ENCODE assay signal across 25 cellular contexts in genomic region chr1:40265298-40265697, GRCh38. TPM values are rescaled to one million over a fixed set of nuclear protein-coding genes. Genes with fewer than 3 reads are reported as not detected.
DNase-seq lines count a peak whose midpoint lies in the region; ATAC-seq, FAIRE-seq and TF ChIP-seq lines count a peak whose summit lies in the region.
"Had no signal": no experiment of that assay in that cellular context is flagged by ENCODE, and none has a peak within 500 bp of the region (broad histone marks: within the 10 kb centered on the region; RNA-seq: fewer than 3 reads in every experiment).

No MANE protein-coding gene starts in this region.

- H3K9me3 ChIP-seq in HEK293 (ENCODE audit: control insufficient read depth, insufficient read depth, low read depth, low read length) (no peaks in the 10 kb centered on the region), K562 (replicated peaks; ENCODE audit: control insufficient read depth, insufficient read depth, low read depth, low read length) (no peaks in the 10 kb centered on the region), skeletal muscle tissue (ENCODE audit: control insufficient read depth in 3 of 3, low read length in 3 of 3) (no peaks in the 10 kb centered on the region)
- H3K9me3 ChIP-seq: MG63 had no signal

- no peaks in the 10 kb centered on the region for H4K20me1 ChIP-seq in K562 (replicated peaks; ENCODE audit: control insufficient read depth, insufficient read depth, low read length)

- peaks cover 48% of the 10 kb centered on the region for H3K36me3 Mint-ChIP-seq in activated CD8-positive, alpha-beta T cell treated with anti-CD3 and anti-CD28 coated beads for 36 hours (ENCODE audit: low read depth)
- peaks cover 45% of the 10 kb centered on the region for H3K36me3 Mint-ChIP-seq in activated CD8-positive, alpha-beta T cell treated with anti-CD3 and anti-CD28 coated beads, Interleukin-2, amount 10 ng/mL, durations not matched to agents 7 days and 5 days (ENCODE audit: low read depth)

- no peaks in the 10 kb centered on the region for H3K9me1 ChIP-seq in K562 (ENCODE audit: control insufficient read depth, insufficient read depth, low read length)

- peaks cover 50% of the 10 kb centered on the region for H3K4me1 Mint-ChIP-seq in activated CD8-positive, alpha-beta T cell treated with anti-CD3 and anti-CD28 coated beads for 36 hours (ENCODE audit: low read depth)
- peaks cover 26% of the 10 kb centered on the region for H3K4me1 Mint-ChIP-seq in activated CD8-positive, alpha-beta T cell treated with anti-CD3 and anti-CD28 coated beads, Interleukin-2, amount 10 ng/mL, durations not matched to agents 7 days and 5 days (ENCODE audit: low read depth)
- H3K4me1 Mint-ChIP-seq: GM23338, H9 had no signal

- H3K9me3 Mint-ChIP-seq in activated CD8-positive, alpha-beta T cell treated with anti-CD3 and anti-CD28 coated beads for 36 hours, result no peaks in the 10 kb centered on the region
- no peaks in the 10 kb centered on the region for H3K9me3 Mint-ChIP-seq in activated CD8-positive, alpha-beta T cell treated with anti-CD3 and anti-CD28 coated beads, Interleukin-2, amount 10 ng/mL, durations not matched to agents 7 days and 5 days (ENCODE audit: insufficient read depth)
- H3K9me3 Mint-ChIP-seq: CD4-positive, alpha-beta memory T cell; GM23338; H9; HFFc6 had no signal

- ATAC-seq in activated CD8-positive, alpha-beta T cell treated with anti-CD3 and anti-CD28 coated beads for 36 hours, result no peak
- no peak for ATAC-seq in activated CD8-positive, alpha-beta T cell treated with anti-CD3 and anti-CD28 coated beads, Interleukin-2, amount 10 ng/mL, durations not matched to agents 7 days and 5 days
- no peak for ATAC-seq in K562
- ATAC-seq in sciatic nerve, result no peak
- ATAC-seq: GM23338 had no signal

- no peak for DNase-seq in activated CD8-positive, alpha-beta T cell treated with anti-CD3 and anti-CD28 coated beads for 36 hours
- no peak for DNase-seq in activated CD8-positive, alpha-beta T cell treated with anti-CD3 and anti-CD28 coated beads, Interleukin-2, amount 10 ng/mL, durations not matched to agents 7 days and 5 days
- DNase-seq in K562 (ENCODE audit: extremely low read depth in 1 of 4, low spot score in 3 of 4), result no peak
- DNase-seq in D721Med (ENCODE audit: insufficient read length, low spot score), result no peak
- no peak for DNase-seq in epidermal melanocyte (ENCODE audit: insufficient read length, low spot score)
- DNase-seq in sciatic nerve (ENCODE audit: low spot score), result no peak
- DNase-seq: C1 segment of cervical spinal cord; CD4-positive, alpha-beta memory T cell; COR-L47; H9; HFFc6; KBM-7; MG63; NCI-H2029; NCI-H446; NCI-H526; SHP77 had no signal

- no peak for TF ChIP-seq POLR2A in K562 (conservative IDR thresholded peaks at IDR 0.05)

- H3K27ac ChIP-seq in HEK293 (ENCODE audit: extremely low read depth, low read depth, low read length), result no peak overlapping the region
- H3K27ac ChIP-seq in K562 (ENCODE audit: extremely low read depth, low read depth, low read length), result no peak overlapping the region
- H3K27ac ChIP-seq in skeletal muscle tissue (ENCODE audit: low read depth, low read length), result peak overlapping the region; percentile 28
- H3K27ac ChIP-seq: RWPE1 had no signal

- FAIRE-seq in K562 (lab: Jason Lieb, UNC) (no peak), D721Med (lab: Jason Lieb, UNC) (no peak)
- FAIRE-seq: A204.1 had no signal

- no peak for TF ChIP-seq CTCF in activated CD8-positive, alpha-beta T cell treated with anti-CD3 and anti-CD28 coated beads for 36 hours (IDR thresholded peaks at IDR 0.05)
- TF ChIP-seq CTCF in HEK293 (tag by site-specific recombination; IDR thresholded peaks at IDR 0.05) (no peak), K562 (IDR thresholded peaks at IDR 0.05 in 2 of 3, conservative IDR thresholded peaks at IDR 0.05 in 1 of 3; ENCODE audit: insufficient read depth in 2 of 3, low read depth in 1 of 3, low read length in 3 of 3) (no peak), D721Med (IDR thresholded peaks at IDR 0.05; ENCODE audit: insufficient read depth, missing control alignments) (no peak)

- intact Hi-C loops in activated CD8-positive, alpha-beta T cell treated with anti-CD3 and anti-CD28 coated beads for 36 hours (cut with micrococcal nuclease), result no loop called here
- intact Hi-C loops in K562 (cut with micrococcal nuclease), result no loop called here
- intact Hi-C loops in sciatic nerve (cut with DNase I), result no loop called here

- H3K4me1 ChIP-seq in HEK293 (ENCODE audit: control insufficient read depth, insufficient read depth, low read length) (no peaks in the 10 kb centered on the region), K562 (replicated peaks in 1 of 2; ENCODE audit: control insufficient read depth in 2 of 2, insufficient read depth in 2 of 2, low read length in 2 of 2) (no peaks in the 10 kb centered on the region), skeletal muscle tissue (ENCODE audit: control insufficient read depth in 3 of 3, insufficient read depth in 3 of 3, low read length in 3 of 3) (peaks cover 9 to 17% (median 14%) of the 10 kb centered on the region in 3 donors)

- BruUV-seq in K562 (replicated peaks; lab: Mats Ljungman, UMichigan), result no TSS peak

- H3K36me3 ChIP-seq in HEK293 (ENCODE audit: control insufficient read depth in 2 of 2, insufficient read depth in 1 of 2, low read length in 2 of 2), result peaks cover 51 to 93% of the 10 kb centered on the region in 2 experiments
- H3K36me3 ChIP-seq in K562 (ENCODE audit: control insufficient read depth, insufficient read depth, low read length), result peaks cover 94% of the 10 kb centered on the region
- peaks cover 9 to 35% (median 33%) of the 10 kb centered on the region in 3 donors for H3K36me3 ChIP-seq in skeletal muscle tissue (ENCODE audit: control insufficient read depth in 3 of 3, insufficient read depth in 3 of 3, low read length in 3 of 3)

- TF ChIP-seq EP300 in K562 (IDR thresholded peaks at IDR 0.05; ENCODE audit: low read length), result no peak

- H3K79me2 ChIP-seq in K562 (ENCODE audit: control insufficient read depth, insufficient read depth, low read length), result peaks cover 49% of the 10 kb centered on the region

- H3K4me3 ChIP-seq in HEK293 (ENCODE audit: low read depth, low read length) (no peak overlapping the region), K562 (no peak overlapping the region), skeletal muscle tissue (ENCODE audit: low read length in 3 of 3) (no peak overlapping the region)
- H3K4me3 ChIP-seq: GM23338, MG63 had no signal

- no peak overlapping the region for H3K4me3 Mint-ChIP-seq in activated CD8-positive, alpha-beta T cell treated with anti-CD3 and anti-CD28 coated beads for 36 hours
- H3K4me3 Mint-ChIP-seq in activated CD8-positive, alpha-beta T cell treated with anti-CD3 and anti-CD28 coated beads, Interleukin-2, amount 10 ng/mL, durations not matched to agents 7 days and 5 days, result no peak overlapping the region
- H3K4me3 Mint-ChIP-seq: CD4-positive, alpha-beta memory T cell; GM23338; H9; HFFc6 had no signal

- no peak overlapping the region for H3K4me2 ChIP-seq in K562 (ENCODE audit: insufficient read depth, low read length)
- H3K4me2 ChIP-seq: GM23338 had no signal

- no peaks in the 10 kb centered on the region for H3K27me3 Mint-ChIP-seq in activated CD8-positive, alpha-beta T cell treated with anti-CD3 and anti-CD28 coated beads for 36 hours
- H3K27me3 Mint-ChIP-seq in activated CD8-positive, alpha-beta T cell treated with anti-CD3 and anti-CD28 coated beads, Interleukin-2, amount 10 ng/mL, durations not matched to agents 7 days and 5 days (ENCODE audit: low read depth), result no peaks in the 10 kb centered on the region
- H3K27me3 Mint-ChIP-seq: CD4-positive, alpha-beta memory T cell had no signal

- no peak overlapping the region for H2AFZ ChIP-seq in K562 (ENCODE audit: low read depth, low read length)
- H2AFZ ChIP-seq: GM23338 had no signal

- H3K27me3 ChIP-seq in K562 (ENCODE audit: control insufficient read depth in 2 of 2, insufficient read depth in 2 of 2, low read length in 2 of 2), result no peaks in the 10 kb centered on the region
- no peaks in the 10 kb centered on the region for H3K27me3 ChIP-seq in skeletal muscle tissue (ENCODE audit: control insufficient read depth in 3 of 3, insufficient read depth in 3 of 3, low read length in 3 of 3)
- H3K27me3 ChIP-seq: MG63 had no signal

- peak overlapping the region; percentile 42 for H3K27ac Mint-ChIP-seq in activated CD8-positive, alpha-beta T cell treated with anti-CD3 and anti-CD28 coated beads for 36 hours
- H3K27ac Mint-ChIP-seq in activated CD8-positive, alpha-beta T cell treated with anti-CD3 and anti-CD28 coated beads, Interleukin-2, amount 10 ng/mL, durations not matched to agents 7 days and 5 days, result no peak overlapping the region
- H3K27ac Mint-ChIP-seq: GM23338, H9 had no signal

- POLR2A ChIA-PET in activated CD8-positive, alpha-beta T cell treated with anti-CD3 and anti-CD28 coated beads for 36 hours (lab: Charles Lee), result no interaction called here
- POLR2A ChIA-PET in activated CD8-positive, alpha-beta T cell treated with anti-CD3 and anti-CD28 coated beads, Interleukin-2, amount 10 ng/mL, durations not matched to agents 7 days and 5 days (lab: Charles Lee), result interaction anchor here (1.4 kb wide), 1 partner anchor 50 kb away, joined by 4 read pairs; no protein-coding TSS in a partner anchor
- POLR2A ChIA-PET in HEK293 (lab: Yijun Ruan, JAX) (no interaction called here), K562 (lab: Yijun Ruan, JAX) (no interaction called here)

- CTCF ChIA-PET in activated CD8-positive, alpha-beta T cell treated with anti-CD3 and anti-CD28 coated beads for 36 hours (lab: Charles Lee), result interaction anchor here (1.3 to 1.9 kb wide), 3 partner anchors 51 to 113 kb away, joined by 3 to 8 read pairs (median 5); partner anchors contain the start of gene COL9A2
- CTCF ChIA-PET in activated CD8-positive, alpha-beta T cell treated with anti-CD3 and anti-CD28 coated beads, Interleukin-2, amount 10 ng/mL, durations not matched to agents 7 days and 5 days (lab: Charles Lee), result interaction anchor here (1.0 to 2.2 kb wide), 4 partner anchors 24 to 112 kb away, joined by 3 to 9 read pairs (median 6); no protein-coding TSS in a partner anchor
- CTCF ChIA-PET in HEK293 (lab: Yijun Ruan, JAX), result no interaction called here
- CTCF ChIA-PET in K562 (lab: Yijun Ruan, JAX; ENCODE audit: low intra/inter-chr PET ratio), result no interaction called here

- no peak for TF ChIP-seq RAD21 in K562 (CRISPR knock-in tag; conservative IDR thresholded peaks at IDR 0.05 in 1 of 2, IDR thresholded peaks at IDR 0.05 in 1 of 2)

- H3K9ac ChIP-seq in K562 (ENCODE audit: insufficient read depth in 1 of 2, low read depth in 2 of 2, low read length in 2 of 2), result no peak overlapping the region
- H3K9ac ChIP-seq in skeletal muscle tissue (ENCODE audit: low read depth in 1 of 3, low read length in 3 of 3), result no peak overlapping the region

- in situ Hi-C loops in K562 (cut with MboI), result no loop called here

RNA-seq across cellular contexts. Expression of gene ZMPSTE24, which starts 7.3 kb away (rescaled TPM):
- total RNA-seq in activated CD8-positive, alpha-beta T cell treated with anti-CD3 and anti-CD28 coated beads for 36 hours, result 10 to 100 TPM; 20.1 to 21.2 TPM
- total RNA-seq in activated CD8-positive, alpha-beta T cell treated with anti-CD3 and anti-CD28 coated beads, Interleukin-2, amount 10 ng/mL, durations not matched to agents 7 days and 5 days, result 10 to 100 TPM; 28.9 to 29.8 TPM
- total RNA-seq in K562 (2011; cell fraction: chromatin; rRNA removed; ENCODE audit: low replicate concordance), result 31.5 and 69.9 TPM in 2 replicates
- total RNA-seq in K562 (2011; cell fraction: nucleolus; rRNA removed), result 36.2 and 41.8 TPM in 2 replicates
- total RNA-seq in K562 (2011; cell fraction: nucleoplasm; rRNA removed), result 53.6 and 61.9 TPM in 2 replicates
- total RNA-seq in K562 (2014; rRNA removed) (45.0 and 45.6 TPM in 2 replicates), K562 (2014; rRNA removed; fragmentation: Illumina TruSeq; extraction: Trizol) (74.4 and 86.4 TPM in 2 replicates), K562 (2015; rRNA removed; fragmentation: Illumina TruSeq; extraction: Trizol) (62.7 and 68.8 TPM in 2 replicates), K562 (2021) (51.2 and 53.3 TPM in 2 replicates), skeletal muscle tissue (33.4 TPM), sciatic nerve (30.7 TPM)
- polyA plus RNA-seq in K562 (2011; rRNA removed) (28.1 and 30.7 TPM in 2 replicates), K562 (2014; fragmentation: Illumina TruSeq; extraction: Trizol) (53.2 and 64.3 TPM in 2 replicates), K562 (2014; fragmentation: Nextera tagmentation; extraction: Ambion mirVana) (10 to 100 TPM; 73.5 to 75.9 TPM), K562 (2014; rRNA removed) (39.0 and 39.1 TPM in 2 replicates)
- 6.8 and 14.9 TPM in 2 replicates for polyA plus RNA-seq in K562 (2011; cell fraction: cytosol; rRNA removed)
- 7.0 and 8.9 TPM in 2 replicates for polyA plus RNA-seq in K562 (2011; cell fraction: nucleus; rRNA removed)
- 22.3 and 37.2 TPM in 2 replicates for polyA plus RNA-seq in K562 (2012)
- polyA minus RNA-seq in K562 (2011; rRNA and poly(A)+ RNA removed), result 41.5 and 48.6 TPM in 2 replicates
- 33.5 and 34.7 TPM in 2 replicates for polyA minus RNA-seq in K562 (2011; cell fraction: cytosol; rRNA and poly(A)+ RNA removed)
- 9.4 and 16.2 TPM in 2 replicates for polyA minus RNA-seq in K562 (2011; cell fraction: nucleus; rRNA and poly(A)+ RNA removed)

RNA-seq across cellular contexts. Expression of gene TMCO2, which starts 17.6 kb away (rescaled TPM):
- total RNA-seq in activated CD8-positive, alpha-beta T cell treated with anti-CD3 and anti-CD28 coated beads for 36 hours, result not detected
- total RNA-seq in activated CD8-positive, alpha-beta T cell treated with anti-CD3 and anti-CD28 coated beads, Interleukin-2, amount 10 ng/mL, durations not matched to agents 7 days and 5 days, result not detected
- total RNA-seq in K562 (2011; cell fraction: chromatin; rRNA removed; ENCODE audit: low replicate concordance), result not detected in 2 replicates
- not detected in 2 replicates for total RNA-seq in K562 (2011; cell fraction: nucleolus; rRNA removed)
- total RNA-seq in K562 (2011; cell fraction: nucleoplasm; rRNA removed), result not detected in 2 replicates
- total RNA-seq in K562 (2014; rRNA removed), result not detected in 2 replicates
- total RNA-seq in K562 (2014; rRNA removed; fragmentation: Illumina TruSeq; extraction: Trizol), result not detected in 2 replicates
- total RNA-seq in K562 (2015; rRNA removed; fragmentation: Illumina TruSeq; extraction: Trizol), result not detected in 2 replicates
- total RNA-seq in K562 (2021), result not detected in 2 replicates
- polyA plus RNA-seq in K562 (2011; rRNA removed), result not detected in 2 replicates
- not detected in 2 replicates for polyA plus RNA-seq in K562 (2011; cell fraction: cytosol; rRNA removed)
- polyA plus RNA-seq in K562 (2011; cell fraction: nucleus; rRNA removed), result not detected in 2 replicates
- polyA plus RNA-seq in K562 (2012), result not detected in 2 replicates
- polyA plus RNA-seq in K562 (2014; fragmentation: Illumina TruSeq; extraction: Trizol), result not detected in 2 replicates
- not detected for polyA plus RNA-seq in K562 (2014; fragmentation: Nextera tagmentation; extraction: Ambion mirVana)
- polyA plus RNA-seq in K562 (2014; rRNA removed), result not detected in 2 replicates
- polyA minus RNA-seq in K562 (2011; rRNA and poly(A)+ RNA removed), result not detected in 2 replicates
- polyA minus RNA-seq in K562 (2011; cell fraction: cytosol; rRNA and poly(A)+ RNA removed), result not detected in 2 replicates
- not detected in 2 replicates for polyA minus RNA-seq in K562 (2011; cell fraction: nucleus; rRNA and poly(A)+ RNA removed)
- total RNA-seq in skeletal muscle tissue, result not detected
- not detected for total RNA-seq in sciatic nerve
- total RNA-seq: GM23338, H9, HFFc6, HT1080, LHCN-M2, SK-MEL-5 had no signal
- polyA plus RNA-seq: CD4-positive, alpha-beta memory T cell; GM23338 had no signal

RNA-seq across cellular contexts. Expression of gene COL9A2, which starts 51.8 kb away (rescaled TPM):
- 1 to 10 TPM; 4.3 to 5.4 TPM for total RNA-seq in activated CD8-positive, alpha-beta T cell treated with anti-CD3 and anti-CD28 coated beads for 36 hours
- total RNA-seq in activated CD8-positive, alpha-beta T cell treated with anti-CD3 and anti-CD28 coated beads, Interleukin-2, amount 10 ng/mL, durations not matched to agents 7 days and 5 days, result 1 to 10 TPM; 2.4 to 2.5 TPM
- total RNA-seq in K562 (2011; cell fraction: chromatin; rRNA removed; ENCODE audit: low replicate concordance), result 0.58 and 1.9 TPM in 2 replicates
- total RNA-seq in K562 (2011; cell fraction: nucleolus; rRNA removed), result 0.53 and 1.3 TPM in 2 replicates
- total RNA-seq in K562 (2011; cell fraction: nucleoplasm; rRNA removed), result 0.73 and 1.1 TPM in 2 replicates
- total RNA-seq in K562 (2014; rRNA removed) (0.90 and 0.95 TPM in 2 replicates), K562 (2014; rRNA removed; fragmentation: Illumina TruSeq; extraction: Trizol) (0.06 and 0.15 TPM in 2 replicates), K562 (2015; rRNA removed; fragmentation: Illumina TruSeq; extraction: Trizol) (0.60 and 0.72 TPM in 2 replicates), K562 (2021) (0.47 and 0.72 TPM in 2 replicates), skeletal muscle tissue (7.8 TPM), sciatic nerve (3.9 TPM)
- polyA plus RNA-seq in K562 (2011; rRNA removed) (0.31 and 0.45 TPM in 2 replicates), K562 (2014; fragmentation: Illumina TruSeq; extraction: Trizol) (0.24 and 0.54 TPM in 2 replicates), K562 (2014; fragmentation: Nextera tagmentation; extraction: Ambion mirVana) (under 1 TPM; 0.03 TPM), K562 (2014; rRNA removed) (1.5 and 2.2 TPM in 2 replicates)
- polyA plus RNA-seq in K562 (2011; cell fraction: cytosol; rRNA removed), result 0.46 and 0.47 TPM in 2 replicates
- 3.7 and 4.4 TPM in 2 replicates for polyA plus RNA-seq in K562 (2011; cell fraction: nucleus; rRNA removed)
- polyA plus RNA-seq in K562 (2012), result 0.78 and 3.8 TPM in 2 replicates
- polyA minus RNA-seq in K562 (2011; rRNA and poly(A)+ RNA removed), result 0.11 and 0.30 TPM in 2 replicates
- 1.6 TPM in 1 of 2 replicates, not detected in the other for polyA minus RNA-seq in K562 (2011; cell fraction: cytosol; rRNA and poly(A)+ RNA removed)
- 0.13 and 1.4 TPM in 2 replicates for polyA minus RNA-seq in K562 (2011; cell fraction: nucleus; rRNA and poly(A)+ RNA removed)
- total RNA-seq: LHCN-M2 had no signal

Comparison
In these comparisons a context has a peak if more than half of its experiments do, and no peak if none do; other contexts are left out.
1. CTCF ChIA-PET loops: an anchor here in activated CD8-positive, alpha-beta T cell treated with anti-CD3 and anti-CD28 coated beads for 36 hours (1.3 to 1.9 kb wide) and activated CD8-positive, alpha-beta T cell treated with anti-CD3 and anti-CD28 coated beads, Interleukin-2, amount 10 ng/mL, durations not matched to agents 7 days and 5 days (1.0 to 2.2 kb wide); none called in HEK293 and K562.